ENCODE assay signal across 12 cellular contexts in the genomic region with DNA sequence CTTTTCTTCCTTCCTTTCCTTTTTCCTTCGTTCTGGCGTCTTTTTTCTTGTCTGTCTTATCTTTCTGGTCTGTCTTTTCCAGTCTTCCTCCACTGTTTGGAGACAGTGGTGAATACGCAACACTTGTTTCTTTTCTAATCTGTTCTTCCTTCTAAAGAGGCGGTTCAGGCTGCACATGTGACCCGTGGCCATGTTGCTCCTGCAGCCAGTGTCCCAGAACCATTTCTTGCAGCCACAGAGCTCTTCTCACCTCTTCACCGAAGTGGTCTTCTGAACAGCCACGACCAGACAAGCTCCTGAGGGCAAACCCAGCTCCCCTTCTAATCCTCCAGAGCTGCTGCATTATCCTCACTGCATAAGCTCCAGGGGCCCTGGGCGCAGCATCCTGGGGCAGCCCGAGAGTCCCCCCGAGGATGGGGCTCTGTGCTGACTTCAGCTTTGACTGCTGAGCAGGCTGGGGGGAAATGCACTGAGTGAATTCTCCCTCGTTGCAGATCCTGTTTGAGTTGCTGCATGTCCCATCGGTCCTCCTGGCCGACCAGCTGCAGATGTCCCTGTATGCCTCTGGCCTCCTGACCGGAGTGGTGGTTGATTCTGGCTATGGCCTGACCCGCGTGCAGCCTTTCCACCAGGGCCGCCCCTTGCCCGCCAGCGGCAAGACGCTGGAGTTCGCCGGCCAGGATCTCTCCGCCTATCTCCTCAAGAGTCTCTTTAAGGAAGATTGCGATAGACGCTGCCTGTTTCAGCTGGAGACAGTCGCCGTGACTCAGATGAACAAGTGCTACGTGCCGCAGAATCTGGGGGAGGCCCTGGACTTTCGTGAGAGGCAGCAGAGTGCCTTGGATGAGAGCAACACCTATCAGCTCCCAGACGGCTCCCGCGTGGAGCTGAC.
DNase-seq lines count a peak whose midpoint lies in the region; ATAC-seq and TF ChIP-seq lines count a peak whose summit lies in the region.
"Had no signal": no experiment of that assay in that cellular context is flagged by ENCODE, and none has a peak within 500 bp of the region (broad histone marks: within the 10 kb centered on the region; RNA-seq: fewer than 3 reads in every experiment).

No MANE protein-coding gene starts in this region.

- H3K4me3 ChIP-seq in IMR-90 (ENCODE audit: insufficient read depth, low read depth, low read length), result no peak overlapping the region
- no peak overlapping the region for H3K4me3 ChIP-seq in stomach
- H3K4me3 ChIP-seq in MM.1S (ENCODE audit: low read length), result no peak overlapping the region
- H3K4me3 ChIP-seq: GM12878 had no signal

- H3F3A ChIP-seq in MM.1S (ENCODE audit: insufficient read depth, low read length), result no peaks in the 10 kb centered on the region

- H3K9ac ChIP-seq in IMR-90 (ENCODE audit: low read depth, low read length), result no peak overlapping the region
- no peak overlapping the region for H3K9ac ChIP-seq in MM.1S (ENCODE audit: low read length)

- H3K36me3 ChIP-seq in IMR-90 (ENCODE audit: control insufficient read depth, insufficient read depth, low read length) (no peaks in the 10 kb centered on the region), stomach (no peaks in the 10 kb centered on the region), MM.1S (replicated peaks; ENCODE audit: insufficient read depth, low read length) (no peaks in the 10 kb centered on the region)
- H3K36me3 ChIP-seq: BE2C had no signal

- H3K9me3 ChIP-seq in IMR-90 (ENCODE audit: control insufficient read depth, insufficient read depth, low read length) (no peaks in the 10 kb centered on the region), stomach (no peaks in the 10 kb centered on the region), MM.1S (replicated peaks; ENCODE audit: insufficient read depth, low read length) (no peaks in the 10 kb centered on the region)
- H3K9me3 ChIP-seq: BE2C had no signal

- ATAC-seq in IMR-90 (ENCODE audit: low read depth) (no peak), WTC11 (peak; percentile 16; the same call in 1 of the 2 replicates)

- H2BK15ac ChIP-seq in IMR-90 (ENCODE audit: low read depth, low read length), result no peak overlapping the region

- H4K20me1 ChIP-seq in IMR-90 (ENCODE audit: insufficient read depth, low read length) (no peaks in the 10 kb centered on the region), MM.1S (ENCODE audit: insufficient read depth, low read length) (no peaks in the 10 kb centered on the region)

- H3K27me3 Mint-ChIP-seq in WTC11 (ENCODE audit: low read depth), result peaks cover 1% of the 10 kb centered on the region; the same call in 1 of the 2 replicates

- H3K4ac ChIP-seq in IMR-90 (ENCODE audit: low read depth, low read length), result no peak overlapping the region

- TF ChIP-seq RAD21 in IMR-90 (IDR thresholded peaks at IDR 0.05; ENCODE audit: low read length), result no peak

- H3K27me3 ChIP-seq in IMR-90 (ENCODE audit: control insufficient read depth, insufficient read depth, low read length) (peaks cover 5% of the 10 kb centered on the region), stomach (peaks cover 0 to 72% (median 15%) of the 10 kb centered on the region in 3 donors), MM.1S (replicated peaks; ENCODE audit: insufficient read depth, low read length) (peaks cover 94% of the 10 kb centered on the region)
- H3K27me3 ChIP-seq: BE2C had no signal

- H4K5ac ChIP-seq in IMR-90 (ENCODE audit: low read depth, low read length), result no peak overlapping the region

- H3K4me2 ChIP-seq in IMR-90 (ENCODE audit: low read depth, low read length) (no peak overlapping the region), MM.1S (ENCODE audit: low read depth, low read length) (no peak overlapping the region)

- CTCF ChIA-PET in IMR-90 (lab: Yijun Ruan, JAX) (interaction anchor here (0.7 to 1.8 kb wide), 3 partner anchors 9 to 331 kb away, joined by 3 to 9 read pairs (median 3); no protein-coding TSS in a partner anchor), WTC11 (lab: Charles Lee) (interaction anchor here (0.6 to 2.0 kb wide), 33 partner anchors 10 to 495 kb away, joined by 3 to 21 read pairs (median 4); no protein-coding TSS in a partner anchor)

- H3K36me3 Mint-ChIP-seq in WTC11, result no peaks in the 10 kb centered on the region

- no peak for TF ChIP-seq POLR2A in IMR-90 (IDR thresholded peaks at IDR 0.05; ENCODE audit: low read depth, low read length)
- TF ChIP-seq POLR2A in stomach (IDR thresholded peaks at IDR 0.05), result no peak

- H2AFZ ChIP-seq in IMR-90 (replicated peaks; ENCODE audit: low read length, poor library complexity) (peak overlapping the region; percentile 35), MM.1S (ENCODE audit: low read length) (no peak overlapping the region)

- H4K91ac ChIP-seq in IMR-90 (ENCODE audit: insufficient read depth, low read depth, low read length), result no peak overlapping the region

- H3K56ac ChIP-seq in IMR-90 (ENCODE audit: extremely low read depth, insufficient read depth, low read length), result no peak overlapping the region

- 0 out of 2 replicates have a peak, but pooled peaks cover 3% of the 10 kb centered on the region for H3K9me3 Mint-ChIP-seq in WTC11

- no peak for DNase-seq in IMR-90
- no peak for DNase-seq in WTC11 (ENCODE audit: low spot score)
- DNase-seq in mesenteric fat pad (ENCODE audit: low spot score), result peak; percentile 82
- DNase-seq in stomach, result peak; percentile 21
- no peak for DNase-seq in retina
- no peak for DNase-seq in MM.1S
- no peak for DNase-seq in anterior cingulate cortex (lab: John Stamatoyannopoulos, UW)
- DNase-seq: NCI-H1694 treated with DMSO at 0.1 percent for 48 hours, NCI-H2107, NCI-H69 had no signal

- H2AK9ac ChIP-seq in IMR-90 (replicated peaks; ENCODE audit: low read depth, low read length, poor library complexity), result no peak overlapping the region

- TF ChIP-seq EP300 in stomach (IDR thresholded peaks at IDR 0.05), result no peak

- no peak overlapping the region for H4K8ac ChIP-seq in IMR-90 (ENCODE audit: low read depth in 2 of 2, low read length in 2 of 2)

- dilution Hi-C loops in IMR-90 (cut with HindIII; ENCODE audit: low sequenced_read_pairs, unreplicated experiment), result no loop called here

- H3K79me1 ChIP-seq in IMR-90 (ENCODE audit: low read depth in 1 of 2, low read length in 2 of 2), result no peaks in the 10 kb centered on the region

- H3K18ac ChIP-seq in IMR-90 (ENCODE audit: low read depth, low read length), result no peak overlapping the region

- in situ Hi-C loops in IMR-90 (cut with MboI; ENCODE audit: low sequenced_read_pairs), result no loop called here

- H3K4me1 ChIP-seq in IMR-90 (ENCODE audit: control insufficient read depth, insufficient read depth, low read length) (no peaks in the 10 kb centered on the region), stomach (no peaks in the 10 kb centered on the region), MM.1S (ENCODE audit: low read length) (no peaks in the 10 kb centered on the region)
- H3K4me1 ChIP-seq: BE2C had no signal

- H3K9me2 ChIP-seq in MM.1S (replicated peaks; ENCODE audit: insufficient read depth, low read length), result no peaks in the 10 kb centered on the region

- H3K27ac Mint-ChIP-seq in WTC11, result no peak overlapping the region; the same call in 1 of the 2 replicates

- BruUV-seq in IMR-90 (replicated peaks; lab: Mats Ljungman, UMichigan), result no TSS peak

- intact Hi-C loops in IMR-90 (cut with micrococcal nuclease) (loop anchor here (1.0 kb wide), 1 partner anchor 163 kb away; no protein-coding TSS in a partner anchor), stomach (cut with DNase I; ENCODE audit: low total_unique reads) (no loop called here)

- no peak overlapping the region for H3K4me3 Mint-ChIP-seq in WTC11

- POLR2A ChIA-PET in IMR-90 (lab: Charles Lee; ENCODE audit: unreplicated experiment) (no interaction called here), WTC11 (lab: Charles Lee) (no interaction called here)

- no peak overlapping the region for H3K14ac ChIP-seq in IMR-90 (replicated peaks; ENCODE audit: low read depth, low read length)

- H3K79me2 ChIP-seq in MM.1S (ENCODE audit: low read length), result no peaks in the 10 kb centered on the region

- 64% methylated on average over 21 of the region's 33 CpGs; no CpG with 5 or more reads in 1 of the 2 experiments for WGBS in IMR-90 (ENCODE audit: extremely low coverage in 2 of 2, insufficient read length in 1 of 2), 2 experiments
- 58 to 76% (median 65%) methylated on average over 26 to 33 of the region's 33 CpGs for WGBS in stomach, 5 donors

- H2BK20ac ChIP-seq in IMR-90 (ENCODE audit: low read depth, low read length), result no peak overlapping the region

- H3K27ac ChIP-seq in IMR-90 (ENCODE audit: insufficient read depth, low read length) (no peak overlapping the region), stomach (no peak overlapping the region), MM.1S (ENCODE audit: low read length) (no peak overlapping the region)

- no peak overlapping the region for H2AK5ac ChIP-seq in IMR-90 (ENCODE audit: low read depth, low read length)

- H3K4me1 Mint-ChIP-seq in WTC11, result peaks cover 7% of the 10 kb centered on the region

- H2BK5ac ChIP-seq in IMR-90 (ENCODE audit: low read depth, low read length, poor library complexity, severe bottlenecking), result no peak overlapping the region

- no peak overlapping the region for H3K23ac ChIP-seq in IMR-90 (ENCODE audit: low read depth, low read length)

- no peak for TF ChIP-seq CTCF in IMR-90 (conservative IDR thresholded peaks at IDR 0.05; ENCODE audit: low read depth, low read length)
- TF ChIP-seq CTCF in WTC11 (IDR thresholded peaks at IDR 0.05), result no peak
- TF ChIP-seq CTCF in stomach (IDR thresholded peaks at IDR 0.05), result no peak
- no peak for TF ChIP-seq CTCF in MM.1S (IDR thresholded peaks at IDR 0.05; ENCODE audit: low read length)

- H2BK120ac ChIP-seq in IMR-90 (ENCODE audit: low read depth, low read length), result no peak overlapping the region

- no peaks in the 10 kb centered on the region for H3K9me1 ChIP-seq in IMR-90 (ENCODE audit: insufficient read depth, low read length)

TF ChIP-seq in IMR-90, 13 proteins besides CTCF, POLR2A, EP300 and RAD21 (continues in another document):
- TF ChIP-seq NFE2L2 (IDR thresholded peaks at IDR 0.05; ENCODE audit: low read depth, low read length), result no peak
- no peak for TF ChIP-seq CEBPB (IDR thresholded peaks at IDR 0.05; ENCODE audit: low read depth, low read length)
- TF ChIP-seq SMC3 (IDR thresholded peaks at IDR 0.05; ENCODE audit: low read depth, low read length), result no peak
- no peak for TF ChIP-seq CHD1 (IDR thresholded peaks at IDR 0.05; ENCODE audit: low read depth, low read length)
- TF ChIP-seq BHLHE40 (IDR thresholded peaks at IDR 0.05; ENCODE audit: low read depth, low read length), result no peak
- TF ChIP-seq MAFK (IDR thresholded peaks at IDR 0.05; ENCODE audit: low read depth, low read length), result no peak

TF ChIP-seq in WTC11, 78 proteins besides CTCF, POLR2A, EP300 and RAD21:
- TF ChIP-seq, protein P1, sequence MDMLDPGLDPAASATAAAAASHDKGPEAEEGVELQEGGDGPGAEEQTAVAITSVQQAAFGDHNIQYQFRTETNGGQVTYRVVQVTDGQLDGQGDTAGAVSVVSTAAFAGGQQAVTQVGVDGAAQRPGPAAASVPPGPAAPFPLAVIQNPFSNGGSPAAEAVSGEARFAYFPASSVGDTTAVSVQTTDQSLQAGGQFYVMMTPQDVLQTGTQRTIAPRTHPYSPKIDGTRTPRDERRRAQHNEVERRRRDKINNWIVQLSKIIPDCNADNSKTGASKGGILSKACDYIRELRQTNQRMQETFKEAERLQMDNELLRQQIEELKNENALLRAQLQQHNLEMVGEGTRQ (CRISPR knock-in tag; IDR thresholded peaks at IDR 0.05), result peak; percentile 33
- TF ChIP-seq SMAD3 (CRISPR knock-in tag; IDR thresholded peaks at IDR 0.05; ENCODE audit: borderline replicate concordance), result no peak

Comparison
In these comparisons a context has a peak if more than half of its experiments do, and no peak if none do; other contexts are left out.
1. DNase-seq: peak in mesenteric fat pad (single experiment) and stomach (single experiment); none in IMR-90 (single experiment), WTC11 (single experiment), retina (single experiment), MM.1S (single experiment) and anterior cingulate cortex (0 of 58).